Comparison of ENCODE assay signal across 1 cellular context in the genomic region with DNA sequence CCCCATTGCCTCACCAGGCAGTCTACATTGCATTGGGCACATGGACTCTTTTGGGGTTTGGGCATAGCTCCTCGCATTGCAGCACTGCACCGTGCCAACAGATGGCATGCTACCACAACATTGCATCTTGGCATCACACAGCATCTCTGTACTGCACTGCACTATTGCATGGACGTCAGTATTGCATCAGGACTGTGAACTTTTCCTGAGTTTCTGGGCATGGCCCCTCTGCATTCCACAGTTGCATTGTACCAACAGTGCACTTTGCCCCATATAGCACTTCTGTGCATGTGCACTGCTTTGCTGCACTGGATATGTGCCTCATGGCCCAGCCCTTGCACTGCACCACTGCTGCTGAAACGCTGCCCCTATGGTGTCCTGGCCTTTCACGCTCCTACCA.
TF ChIP-seq lines count a peak whose summit lies in the region.

No MANE protein-coding gene starts in this region.

TF ChIP-seq in GM23338, 12 proteins besides CTCF, POLR2A, EP300 and RAD21 (continued from another document):
- TF ChIP-seq REST (IDR thresholded peaks at IDR 0.05; ENCODE audit: unreplicated experiment) = no peak
TF ChIP-seq in GM23338: peak in this region for 0.
